ENCODE assay signal across 1 cellular context in the genomic region with DNA sequence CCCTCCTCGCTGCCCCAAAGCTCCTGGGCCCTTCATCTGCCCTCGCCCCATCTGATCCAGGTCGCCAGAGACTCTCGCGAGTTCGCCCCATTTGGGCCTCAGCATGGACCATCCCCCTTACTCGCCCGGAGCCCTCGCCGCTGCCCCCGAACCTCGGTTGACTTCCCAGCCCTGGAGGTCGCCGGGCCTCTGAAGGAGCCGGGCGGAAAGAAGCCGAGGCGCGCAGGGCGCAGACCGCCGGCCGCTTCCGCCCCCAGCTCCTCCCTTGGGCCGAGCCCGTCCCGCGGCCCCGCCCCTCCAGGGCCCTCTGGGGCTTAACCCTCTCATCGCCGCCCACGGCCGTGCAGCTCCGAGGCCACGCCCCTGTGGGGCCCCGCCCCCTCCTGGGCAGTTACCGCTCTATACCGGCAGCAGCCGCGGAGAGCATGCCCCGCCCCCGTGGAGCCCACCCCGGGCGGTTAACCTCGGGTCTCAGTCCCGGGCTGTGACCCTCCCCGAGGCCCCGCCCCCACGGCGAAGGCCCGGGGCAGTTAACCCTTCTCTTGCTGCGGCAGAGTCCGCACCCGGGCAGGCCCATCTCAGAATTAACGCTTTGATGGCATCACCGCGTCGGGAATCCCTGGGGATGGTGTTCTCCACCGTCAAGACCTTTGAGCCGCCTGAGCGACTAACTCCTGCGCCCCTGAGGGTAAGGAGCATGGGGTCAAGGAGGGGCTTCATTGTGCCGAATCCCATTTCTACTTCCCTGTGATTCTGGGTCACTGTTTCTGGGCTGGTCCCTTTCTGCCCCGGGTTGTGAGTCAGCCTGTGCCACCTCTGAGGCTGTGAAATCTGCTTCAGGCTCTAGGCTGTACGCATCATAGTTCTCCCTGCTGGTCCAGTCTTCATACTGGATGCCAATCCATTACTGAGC.
A peak's percentile ranks its signal among the peaks of the same experiment; 100 is the strongest.
TF ChIP-seq lines count a peak whose summit lies in the region.

A gene with protein sequence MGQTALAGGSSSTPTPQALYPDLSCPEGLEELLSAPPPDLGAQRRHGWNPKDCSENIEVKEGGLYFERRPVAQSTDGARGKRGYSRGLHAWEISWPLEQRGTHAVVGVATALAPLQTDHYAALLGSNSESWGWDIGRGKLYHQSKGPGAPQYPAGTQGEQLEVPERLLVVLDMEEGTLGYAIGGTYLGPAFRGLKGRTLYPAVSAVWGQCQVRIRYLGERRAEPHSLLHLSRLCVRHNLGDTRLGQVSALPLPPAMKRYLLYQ (minus strand): TSS at position 210 of the 913 bp plus-strand sequence. CDS start 402 bp downstream, outside the sequence.

TF ChIP-seq in GM23338, 12 proteins besides CTCF, POLR2A, EP300 and RAD21 (continued from another document):
- TF ChIP-seq CREB1 (CRISPR knock-in tag; IDR thresholded peaks at IDR 0.05; ENCODE audit: low read depth) (0 out of 2 replicates have a peak, but pooled peaks have one; percentile 25), EZH2phosphoT487 (IDR thresholded peaks at IDR 0.05; ENCODE audit: unreplicated experiment) (no peak)
